Comparison of ENCODE assay signal across 1 cellular context in genomic region chr11:66068154-66068821, GRCh38.
TF ChIP-seq lines count a peak whose summit lies in the region.

No MANE protein-coding gene starts in this region.

TF ChIP-seq in GM12878, 131 proteins besides CTCF, POLR2A, EP300 and RAD21:
- peak; percentile 60; the same call in 1 of the 2 replicates for TF ChIP-seq SMC3 (IDR thresholded peaks at IDR 0.05; ENCODE audit: borderline replicate concordance, low read length)
- no peak for TF ChIP-seq SREBF1 (IDR thresholded peaks at IDR 0.05; ENCODE audit: low read length)
- peak; percentile 10 for TF ChIP-seq IKZF1 (conservative IDR thresholded peaks at IDR 0.05)
- TF ChIP-seq MTA3 (IDR thresholded peaks at IDR 0.05; ENCODE audit: borderline replicate concordance, low read length): no peak
- TF ChIP-seq TCF3 (IDR thresholded peaks at IDR 0.05; ENCODE audit: borderline replicate concordance, insufficient read depth, low read depth, low read length): no peak
- TF ChIP-seq CHD1 (IDR thresholded peaks at IDR 0.05; ENCODE audit: low read depth, low read length): no peak
- TF ChIP-seq SIN3A (IDR thresholded peaks at IDR 0.05; ENCODE audit: low read depth, low read length): no peak
- TF ChIP-seq PAX5 (IDR thresholded peaks at IDR 0.05; ENCODE audit: borderline replicate concordance, low read depth, low read length): no peak
- TF ChIP-seq RCOR1 (conservative IDR thresholded peaks at IDR 0.05; ENCODE audit: low read depth, low read length): no peak
- TF ChIP-seq LARP7 (IDR thresholded peaks at IDR 0.05): no peak; the same call in 1 of the 2 replicates
- TF ChIP-seq, protein P1, sequence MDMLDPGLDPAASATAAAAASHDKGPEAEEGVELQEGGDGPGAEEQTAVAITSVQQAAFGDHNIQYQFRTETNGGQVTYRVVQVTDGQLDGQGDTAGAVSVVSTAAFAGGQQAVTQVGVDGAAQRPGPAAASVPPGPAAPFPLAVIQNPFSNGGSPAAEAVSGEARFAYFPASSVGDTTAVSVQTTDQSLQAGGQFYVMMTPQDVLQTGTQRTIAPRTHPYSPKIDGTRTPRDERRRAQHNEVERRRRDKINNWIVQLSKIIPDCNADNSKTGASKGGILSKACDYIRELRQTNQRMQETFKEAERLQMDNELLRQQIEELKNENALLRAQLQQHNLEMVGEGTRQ (IDR thresholded peaks at IDR 0.05; ENCODE audit: borderline replicate concordance, low read depth, low read length): no peak
- TF ChIP-seq, protein P2, sequence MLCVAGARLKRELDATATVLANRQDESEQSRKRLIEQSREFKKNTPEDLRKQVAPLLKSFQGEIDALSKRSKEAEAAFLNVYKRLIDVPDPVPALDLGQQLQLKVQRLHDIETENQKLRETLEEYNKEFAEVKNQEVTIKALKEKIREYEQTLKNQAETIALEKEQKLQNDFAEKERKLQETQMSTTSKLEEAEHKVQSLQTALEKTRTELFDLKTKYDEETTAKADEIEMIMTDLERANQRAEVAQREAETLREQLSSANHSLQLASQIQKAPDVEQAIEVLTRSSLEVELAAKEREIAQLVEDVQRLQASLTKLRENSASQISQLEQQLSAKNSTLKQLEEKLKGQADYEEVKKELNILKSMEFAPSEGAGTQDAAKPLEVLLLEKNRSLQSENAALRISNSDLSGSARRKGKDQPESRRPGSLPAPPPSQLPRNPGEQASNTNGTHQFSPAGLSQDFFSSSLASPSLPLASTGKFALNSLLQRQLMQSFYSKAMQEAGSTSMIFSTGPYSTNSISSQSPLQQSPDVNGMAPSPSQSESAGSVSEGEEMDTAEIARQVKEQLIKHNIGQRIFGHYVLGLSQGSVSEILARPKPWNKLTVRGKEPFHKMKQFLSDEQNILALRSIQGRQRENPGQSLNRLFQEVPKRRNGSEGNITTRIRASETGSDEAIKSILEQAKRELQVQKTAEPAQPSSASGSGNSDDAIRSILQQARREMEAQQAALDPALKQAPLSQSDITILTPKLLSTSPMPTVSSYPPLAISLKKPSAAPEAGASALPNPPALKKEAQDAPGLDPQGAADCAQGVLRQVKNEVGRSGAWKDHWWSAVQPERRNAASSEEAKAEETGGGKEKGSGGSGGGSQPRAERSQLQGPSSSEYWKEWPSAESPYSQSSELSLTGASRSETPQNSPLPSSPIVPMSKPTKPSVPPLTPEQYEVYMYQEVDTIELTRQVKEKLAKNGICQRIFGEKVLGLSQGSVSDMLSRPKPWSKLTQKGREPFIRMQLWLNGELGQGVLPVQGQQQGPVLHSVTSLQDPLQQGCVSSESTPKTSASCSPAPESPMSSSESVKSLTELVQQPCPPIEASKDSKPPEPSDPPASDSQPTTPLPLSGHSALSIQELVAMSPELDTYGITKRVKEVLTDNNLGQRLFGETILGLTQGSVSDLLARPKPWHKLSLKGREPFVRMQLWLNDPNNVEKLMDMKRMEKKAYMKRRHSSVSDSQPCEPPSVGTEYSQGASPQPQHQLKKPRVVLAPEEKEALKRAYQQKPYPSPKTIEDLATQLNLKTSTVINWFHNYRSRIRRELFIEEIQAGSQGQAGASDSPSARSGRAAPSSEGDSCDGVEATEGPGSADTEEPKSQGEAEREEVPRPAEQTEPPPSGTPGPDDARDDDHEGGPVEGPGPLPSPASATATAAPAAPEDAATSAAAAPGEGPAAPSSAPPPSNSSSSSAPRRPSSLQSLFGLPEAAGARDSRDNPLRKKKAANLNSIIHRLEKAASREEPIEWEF (IDR thresholded peaks at IDR 0.05; ENCODE audit: insufficient replicate concordance, low read depth, low read length): no peak
- TF ChIP-seq, protein P3, sequence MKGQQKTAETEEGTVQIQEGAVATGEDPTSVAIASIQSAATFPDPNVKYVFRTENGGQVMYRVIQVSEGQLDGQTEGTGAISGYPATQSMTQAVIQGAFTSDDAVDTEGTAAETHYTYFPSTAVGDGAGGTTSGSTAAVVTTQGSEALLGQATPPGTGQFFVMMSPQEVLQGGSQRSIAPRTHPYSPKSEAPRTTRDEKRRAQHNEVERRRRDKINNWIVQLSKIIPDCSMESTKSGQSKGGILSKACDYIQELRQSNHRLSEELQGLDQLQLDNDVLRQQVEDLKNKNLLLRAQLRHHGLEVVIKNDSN (IDR thresholded peaks at IDR 0.05; ENCODE audit: borderline replicate concordance, extremely low read length, insufficient read depth, low read depth, low read length): no peak
- no peak for TF ChIP-seq ZNF687 (IDR thresholded peaks at IDR 0.05)
- no peak for TF ChIP-seq ZNF384 (IDR thresholded peaks at IDR 0.05; ENCODE audit: borderline replicate concordance, low read depth, low read length)
- no peak for TF ChIP-seq RBBP5 (conservative IDR thresholded peaks at IDR 0.05)
- TF ChIP-seq GATAD2B (conservative IDR thresholded peaks at IDR 0.05; ENCODE audit: low read depth): 0 out of 2 replicates have a peak, but pooled peaks have one; percentile 63
- TF ChIP-seq HCFC1 (IDR thresholded peaks at IDR 0.05; ENCODE audit: low read length): no peak
- TF ChIP-seq ZBTB11 (CRISPR knock-in tag; IDR thresholded peaks at IDR 0.05): no peak
- TF ChIP-seq, protein P4, sequence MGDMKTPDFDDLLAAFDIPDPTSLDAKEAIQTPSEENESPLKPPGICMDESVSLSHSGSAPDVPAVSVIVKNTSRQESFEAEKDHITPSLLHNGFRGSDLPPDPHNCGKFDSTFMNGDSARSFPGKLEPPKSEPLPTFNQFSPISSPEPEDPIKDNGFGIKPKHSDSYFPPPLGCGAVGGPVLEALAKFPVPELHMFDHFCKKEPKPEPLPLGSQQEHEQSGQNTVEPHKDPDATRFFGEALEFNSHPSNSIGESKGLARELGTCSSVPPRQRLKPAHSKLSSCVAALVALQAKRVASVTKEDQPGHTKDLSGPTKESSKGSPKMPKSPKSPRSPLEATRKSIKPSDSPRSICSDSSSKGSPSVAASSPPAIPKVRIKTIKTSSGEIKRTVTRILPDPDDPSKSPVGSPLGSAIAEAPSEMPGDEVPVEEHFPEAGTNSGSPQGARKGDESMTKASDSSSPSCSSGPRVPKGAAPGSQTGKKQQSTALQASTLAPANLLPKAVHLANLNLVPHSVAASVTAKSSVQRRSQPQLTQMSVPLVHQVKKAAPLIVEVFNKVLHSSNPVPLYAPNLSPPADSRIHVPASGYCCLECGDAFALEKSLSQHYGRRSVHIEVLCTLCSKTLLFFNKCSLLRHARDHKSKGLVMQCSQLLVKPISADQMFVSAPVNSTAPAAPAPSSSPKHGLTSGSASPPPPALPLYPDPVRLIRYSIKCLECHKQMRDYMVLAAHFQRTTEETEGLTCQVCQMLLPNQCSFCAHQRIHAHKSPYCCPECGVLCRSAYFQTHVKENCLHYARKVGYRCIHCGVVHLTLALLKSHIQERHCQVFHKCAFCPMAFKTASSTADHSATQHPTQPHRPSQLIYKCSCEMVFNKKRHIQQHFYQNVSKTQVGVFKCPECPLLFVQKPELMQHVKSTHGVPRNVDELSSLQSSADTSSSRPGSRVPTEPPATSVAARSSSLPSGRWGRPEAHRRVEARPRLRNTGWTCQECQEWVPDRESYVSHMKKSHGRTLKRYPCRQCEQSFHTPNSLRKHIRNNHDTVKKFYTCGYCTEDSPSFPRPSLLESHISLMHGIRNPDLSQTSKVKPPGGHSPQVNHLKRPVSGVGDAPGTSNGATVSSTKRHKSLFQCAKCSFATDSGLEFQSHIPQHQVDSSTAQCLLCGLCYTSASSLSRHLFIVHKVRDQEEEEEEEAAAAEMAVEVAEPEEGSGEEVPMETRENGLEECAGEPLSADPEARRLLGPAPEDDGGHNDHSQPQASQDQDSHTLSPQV (IDR thresholded peaks at IDR 0.05): no peak
- no peak for TF ChIP-seq ZNF217 (IDR thresholded peaks at IDR 0.05)
- no peak for TF ChIP-seq BRCA1 (IDR thresholded peaks at IDR 0.05; ENCODE audit: low read depth, low read length)
- 0 out of 4 replicates have a peak, but pooled peaks of 1 of the 2 experiments have one; percentile 34 for TF ChIP-seq IKZF2 (IDR thresholded peaks at IDR 0.05)
- TF ChIP-seq, protein P5, sequence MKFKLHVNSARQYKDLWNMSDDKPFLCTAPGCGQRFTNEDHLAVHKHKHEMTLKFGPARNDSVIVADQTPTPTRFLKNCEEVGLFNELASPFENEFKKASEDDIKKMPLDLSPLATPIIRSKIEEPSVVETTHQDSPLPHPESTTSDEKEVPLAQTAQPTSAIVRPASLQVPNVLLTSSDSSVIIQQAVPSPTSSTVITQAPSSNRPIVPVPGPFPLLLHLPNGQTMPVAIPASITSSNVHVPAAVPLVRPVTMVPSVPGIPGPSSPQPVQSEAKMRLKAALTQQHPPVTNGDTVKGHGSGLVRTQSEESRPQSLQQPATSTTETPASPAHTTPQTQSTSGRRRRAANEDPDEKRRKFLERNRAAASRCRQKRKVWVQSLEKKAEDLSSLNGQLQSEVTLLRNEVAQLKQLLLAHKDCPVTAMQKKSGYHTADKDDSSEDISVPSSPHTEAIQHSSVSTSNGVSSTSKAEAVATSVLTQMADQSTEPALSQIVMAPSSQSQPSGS (IDR thresholded peaks at IDR 0.05; ENCODE audit: low read length): no peak
- TF ChIP-seq ATF7 (IDR thresholded peaks at IDR 0.05; ENCODE audit: low read depth): no peak
- TF ChIP-seq PML (IDR thresholded peaks at IDR 0.05; ENCODE audit: low read length): no peak
- TF ChIP-seq PBX3 (IDR thresholded peaks at IDR 0.05; ENCODE audit: insufficient replicate concordance, low read depth, low read length): no peak
- TF ChIP-seq SMARCA5 (IDR thresholded peaks at IDR 0.05): peak; percentile 41; the same call in 1 of the 2 replicates
- TF ChIP-seq ZZZ3 (IDR thresholded peaks at IDR 0.05; ENCODE audit: control insufficient read depth, insufficient read length, low read depth): no peak
- no peak for TF ChIP-seq GABPA (IDR thresholded peaks at IDR 0.05; ENCODE audit: low read depth)
- no peak for TF ChIP-seq EZH2 (IDR thresholded peaks at IDR 0.05; ENCODE audit: borderline replicate concordance, control insufficient read depth, low read depth, low read length)
- TF ChIP-seq TBL1XR1 (IDR thresholded peaks at IDR 0.05; ENCODE audit: low read depth, low read length): no peak
- TF ChIP-seq WRNIP1 (IDR thresholded peaks at IDR 0.05; ENCODE audit: borderline replicate concordance, low read depth, low read length): 0 out of 2 replicates have a peak, but pooled peaks have one; percentile 32
- TF ChIP-seq BCL3 (IDR thresholded peaks at IDR 0.05; ENCODE audit: borderline replicate concordance, insufficient read depth, low read depth, low read length, poor library complexity, severe bottlenecking): no peak
